ENCODE assay signal across 17 cellular contexts in the genomic region with DNA sequence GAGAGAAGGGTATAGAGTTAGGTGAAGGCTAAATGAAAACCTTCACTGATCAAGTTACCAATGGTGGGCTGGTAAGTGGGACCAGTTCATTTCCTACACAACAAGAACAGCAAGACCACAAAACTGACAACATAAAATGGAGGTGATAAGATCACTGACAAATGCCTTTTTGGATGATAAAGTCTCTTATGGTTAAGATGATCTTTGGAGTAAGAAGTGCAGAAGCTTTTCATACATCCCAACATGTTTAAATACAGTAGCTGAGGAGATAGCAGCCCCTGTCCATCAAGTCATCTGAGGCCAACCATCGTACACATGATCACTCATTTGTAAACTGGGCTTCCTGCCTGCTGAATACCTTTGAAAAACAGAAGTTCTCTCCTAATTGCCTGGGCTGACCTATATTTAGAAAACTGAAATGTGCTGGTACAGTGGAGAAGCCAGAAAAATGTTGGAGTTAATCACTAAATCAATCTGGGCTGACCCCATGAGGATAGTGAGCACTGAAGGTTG.
DNase-seq lines count a peak whose midpoint lies in the region; ATAC-seq and TF ChIP-seq lines count a peak whose summit lies in the region.
"Had no signal": no experiment of that assay in that cellular context is flagged by ENCODE, and none has a peak within 500 bp of the region (broad histone marks: within the 10 kb centered on the region; RNA-seq: fewer than 3 reads in every experiment).

No MANE protein-coding gene starts in this region.

- TF ChIP-seq POLR2A in heart left ventricle (IDR thresholded peaks at IDR 0.05) = no peak

- ATAC-seq in GM18907 (IDR thresholded peaks at IDR 0.05; ENCODE audit: unreplicated experiment) (peak; percentile 73), GM19324 (IDR thresholded peaks at IDR 0.05; ENCODE audit: low FRiP score, unreplicated experiment) (no peak), heart left ventricle (no peak), GM19328 (IDR thresholded peaks at IDR 0.05; ENCODE audit: unreplicated experiment) (no peak)
- ATAC-seq: CD8-positive, alpha-beta T cell; GM23338; HepG2 had no signal

- TF ChIP-seq CTCF in heart left ventricle (IDR thresholded peaks at IDR 0.05) = no peak

- no peaks in the 10 kb centered on the region for H4K20me1 ChIP-seq in BLaER1 treated with 17β-estradiol and CSF1 and Interleukin-3, amounts not matched to agents 10 nM and 100 nM

- peak; percentile 23 for DNase-seq in KBM-7
- DNase-seq in medulla oblongata (ENCODE audit: extremely low spot score) = peak; percentile 3
- no peak for DNase-seq in amniotic stem cell (lab: John Stamatoyannopoulos, UW)
- DNase-seq in heart left ventricle = no peak
- DNase-seq: 8988T; CD8-positive, alpha-beta T cell; COR-L47; DND-41; GDM1; H7 had no signal

- in situ Hi-C loops in KBM-7 (cut with MboI; ENCODE audit: low pct_unique_long_range_greater_than_20kb, low sequenced_read_pairs) = no loop called here

- H3K9ac ChIP-seq in BLaER1 treated with 17β-estradiol and CSF1 and Interleukin-3, amounts not matched to agents 10 nM and 100 nM = peak overlapping the region in 2 of 11 experiments; percentile 9 to 10; a peak in 2 of 22 replicates

- H3K27me3 ChIP-seq in BLaER1 treated with 17β-estradiol and CSF1 and Interleukin-3, amounts not matched to agents 10 nM and 100 nM = no peaks in the 10 kb centered on the region
- H3K27me3 ChIP-seq in heart left ventricle = peaks cover 0 to 3% (median 0%) of the 10 kb centered on the region in 9 donors

- peak overlapping the region; percentile 44 to 85 (median 71) for H3K4me2 ChIP-seq in BLaER1 treated with 17β-estradiol and CSF1 and Interleukin-3, amounts not matched to agents 10 nM and 100 nM
- H3K4me2 ChIP-seq: GM23338 had no signal

- no peak overlapping the region for H3K4me3 ChIP-seq in BLaER1 treated with 17β-estradiol and CSF1 and Interleukin-3, amounts not matched to agents 10 nM and 100 nM
- no peak overlapping the region for H3K4me3 ChIP-seq in heart left ventricle
- H3K4me3 ChIP-seq: GM23338 had no signal

- peak overlapping the region in 6 of 11 experiments; percentile 23 to 57 (median 44); a peak in 10 of 22 replicates for H3K27ac ChIP-seq in BLaER1 treated with 17β-estradiol and CSF1 and Interleukin-3, amounts not matched to agents 10 nM and 100 nM
- H3K27ac ChIP-seq in heart left ventricle = no peak overlapping the region
- H3K27ac ChIP-seq: C4-2B had no signal

- H3K36me3 ChIP-seq in BLaER1 treated with 17β-estradiol and CSF1 and Interleukin-3, amounts not matched to agents 10 nM and 100 nM = no peaks in the 10 kb centered on the region
- no peaks in the 10 kb centered on the region for H3K36me3 ChIP-seq in heart left ventricle

- H3K4me1 ChIP-seq in BLaER1 treated with 17β-estradiol and CSF1 and Interleukin-3, amounts not matched to agents 10 nM and 100 nM = peaks cover 27 to 43% (median 36%) of the 10 kb centered on the region in 10 experiments
- no peaks in the 10 kb centered on the region for H3K4me1 ChIP-seq in heart left ventricle

- intact Hi-C loops in heart left ventricle (cut with DNase I) = no loop called here

- no peaks in the 10 kb centered on the region for H3K9me3 ChIP-seq in BLaER1 treated with 17β-estradiol and CSF1 and Interleukin-3, amounts not matched to agents 10 nM and 100 nM (replicated peaks in 1 of 11)
- no peaks in the 10 kb centered on the region for H3K9me3 ChIP-seq in heart left ventricle

- WGBS in heart left ventricle, 4 donors = 29 to 53% (median 46%) methylated on average over 1 of the region's 1 CpG

Comparison
In these comparisons a context has a peak if more than half of its experiments do, and no peak if none do; other contexts are left out.
1. H3K27ac ChIP-seq: peak in BLaER1 treated with 17β-estradiol and CSF1 and Interleukin-3, amounts not matched to agents 10 nM and 100 nM (6 of 11); none in heart left ventricle (0 of 12).
2. DNase-seq: peak in KBM-7 (single experiment) and medulla oblongata (single experiment); none in amniotic stem cell (single experiment) and heart left ventricle (0 of 5).